ENCODE assay signal across 15 cellular contexts in the genomic region with DNA sequence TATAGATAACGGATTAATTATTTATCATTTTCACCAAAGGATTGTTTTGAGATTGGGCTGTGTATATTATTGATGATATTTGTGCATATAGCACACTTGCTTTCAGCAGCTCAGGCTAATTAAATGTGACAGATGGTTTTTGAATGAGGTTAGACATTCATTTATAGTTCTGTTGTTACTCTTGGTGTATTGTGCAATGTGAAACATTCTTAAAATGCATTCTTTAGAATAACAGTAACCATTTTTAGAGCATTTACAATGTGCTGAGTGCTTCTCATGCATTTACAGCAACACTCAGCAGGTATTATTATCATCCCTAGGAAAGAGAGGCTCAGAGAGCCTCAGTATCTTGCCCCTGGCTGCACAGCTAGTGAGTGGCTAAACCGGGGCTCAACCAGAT. TPM values are rescaled to one million over a fixed set of nuclear protein-coding genes. Genes with fewer than 3 reads are reported as not detected.
A peak's percentile ranks its signal among the peaks of the same experiment; 100 is the strongest.
DNase-seq lines count a peak whose midpoint lies in the region; ATAC-seq and TF ChIP-seq lines count a peak whose summit lies in the region.
"Had no signal": no experiment of that assay in that cellular context is flagged by ENCODE, and none has a peak within 500 bp of the region (broad histone marks: within the 10 kb centered on the region; RNA-seq: fewer than 3 reads in every experiment).

No MANE protein-coding gene starts in this region.

- DNase-seq in activated CD4-positive, alpha-beta T cell treated with anti-CD3 and anti-CD28 coated beads, Interleukin-2, amount 10 ng/mL, durations not matched to agents 7 days and 5 days: no peak
- no peak for DNase-seq in activated CD4-positive, alpha-beta T cell treated with anti-CD3 and anti-CD28 coated beads, Interleukin-2, amount 50 U/mL, for 4 hours
- no peak for DNase-seq in RWPE2 (ENCODE audit: low spot score)
- DNase-seq in dedifferentiated amniotic fluid mesenchymal stem cell (ENCODE audit: extremely low spot score): peak; percentile 64
- peak; percentile 75 for DNase-seq in renal cortical epithelial cell (ENCODE audit: low read depth)
- no peak for DNase-seq in cortex of kidney (lab: John Stamatoyannopoulos, UW)
- no peak for DNase-seq in SIG-M5 treated with dmso at 0.1 percent for 504 hours (lab: John Stamatoyannopoulos, UW; ENCODE audit: unreplicated experiment)
- DNase-seq in DMS53 treated with DMSO at 0.1 percent for 48 hours (lab: John Stamatoyannopoulos, UW; ENCODE audit: unreplicated experiment): no peak
- DNase-seq: Kasumi-1; NCI-H1105; RPMI8226; stimulated activated naive CD8-positive, alpha-beta T cell treated with anti-CD3 and anti-CD28 coated beads, Interleukin-15, Interleukin-2, amounts not matched to agents 100 U/mL and 50 U/mL, for 24 hours had no signal

- no peaks in the 10 kb centered on the region for H3K27me3 Mint-ChIP-seq in activated CD4-positive, alpha-beta T cell treated with anti-CD3 and anti-CD28 coated beads, Interleukin-2, amount 10 ng/mL, durations not matched to agents 7 days and 5 days

- H3K36me3 ChIP-seq in RWPE2 (ENCODE audit: low read depth): peaks cover 74% of the 10 kb centered on the region

- peak overlapping the region; percentile 38 for H3K27ac Mint-ChIP-seq in activated CD4-positive, alpha-beta T cell treated with anti-CD3 and anti-CD28 coated beads, Interleukin-2, amount 10 ng/mL, durations not matched to agents 7 days and 5 days
- H3K27ac Mint-ChIP-seq: T-helper 1 cell treated with Interleukin-12 subunit alpha and Interleukin-12 subunit beta and Interleukin-4 antibody, amounts not matched to agents 30 μg/mL and 1 μg/mL, for 36 hours had no signal

- peaks cover 11% of the 10 kb centered on the region for H3K4me1 ChIP-seq in RWPE2 (ENCODE audit: insufficient read depth, poor library complexity, severe bottlenecking)

- H3K27me3 ChIP-seq in RWPE2 (ENCODE audit: insufficient read depth, poor library complexity, severe bottlenecking): no peaks in the 10 kb centered on the region
- H3K27me3 ChIP-seq: upper lobe of left lung had no signal

- H3K4me3 ChIP-seq in RWPE2 (ENCODE audit: severe bottlenecking): no peak overlapping the region
- H3K4me3 ChIP-seq: GM12878, upper lobe of left lung had no signal

- CTCF ChIA-PET in activated CD4-positive, alpha-beta T cell treated with anti-CD3 and anti-CD28 coated beads, Interleukin-2, amount 10 ng/mL, durations not matched to agents 7 days and 5 days (lab: Charles Lee): interaction anchor here (0.7 to 2.5 kb wide), 4 partner anchors 13 to 93 kb away, joined by 3 to 8 read pairs (median 3); no protein-coding TSS in a partner anchor

- peak overlapping the region; percentile 54 for H3K27ac ChIP-seq in RWPE2 (ENCODE audit: poor library complexity, severe bottlenecking)

- POLR2A ChIA-PET in activated CD4-positive, alpha-beta T cell treated with anti-CD3 and anti-CD28 coated beads, Interleukin-2, amount 10 ng/mL, durations not matched to agents 7 days and 5 days (lab: Charles Lee): no interaction called here

- no peaks in the 10 kb centered on the region for H3K9me3 ChIP-seq in RWPE2 (ENCODE audit: severe bottlenecking)
- H3K9me3 ChIP-seq: upper lobe of left lung had no signal

- H3K9me3 Mint-ChIP-seq in activated CD4-positive, alpha-beta T cell treated with anti-CD3 and anti-CD28 coated beads, Interleukin-2, amount 10 ng/mL, durations not matched to agents 7 days and 5 days: no peaks in the 10 kb centered on the region
- H3K9me3 Mint-ChIP-seq: T-helper 1 cell treated with Interleukin-12 subunit alpha and Interleukin-12 subunit beta and Interleukin-4 antibody, amounts not matched to agents 30 μg/mL and 1 μg/mL, for 36 hours had no signal

- peaks cover 55% of the 10 kb centered on the region for H3K36me3 Mint-ChIP-seq in activated CD4-positive, alpha-beta T cell treated with anti-CD3 and anti-CD28 coated beads, Interleukin-2, amount 10 ng/mL, durations not matched to agents 7 days and 5 days (ENCODE audit: low read depth)

- no peak overlapping the region for H3K4me3 Mint-ChIP-seq in activated CD4-positive, alpha-beta T cell treated with anti-CD3 and anti-CD28 coated beads, Interleukin-2, amount 10 ng/mL, durations not matched to agents 7 days and 5 days
- H3K4me3 Mint-ChIP-seq: T-helper 1 cell treated with Interleukin-12 subunit alpha and Interleukin-12 subunit beta and Interleukin-4 antibody, amounts not matched to agents 30 μg/mL and 1 μg/mL, for 36 hours had no signal

- TF ChIP-seq CTCF in RWPE2 (IDR thresholded peaks at IDR 0.05; ENCODE audit: poor library complexity, severe bottlenecking): no peak

- H3K4me1 Mint-ChIP-seq in activated CD4-positive, alpha-beta T cell treated with anti-CD3 and anti-CD28 coated beads, Interleukin-2, amount 10 ng/mL, durations not matched to agents 7 days and 5 days: peaks cover 56% of the 10 kb centered on the region

- no peak for ATAC-seq in RWPE2 (ENCODE audit: low read depth)
- ATAC-seq: GM12878; stimulated activated naive CD8-positive, alpha-beta T cell treated with anti-CD3 and anti-CD28 coated beads, Interleukin-15, Interleukin-2, amounts not matched to agents 100 U/mL and 50 U/mL, for 24 hours had no signal

RNA-seq across cellular contexts. Expression of a gene that starts 23.8 kb away (rescaled TPM):
- 10 to 100 TPM; 37.2 to 38.3 TPM for total RNA-seq in activated CD4-positive, alpha-beta T cell treated with anti-CD3 and anti-CD28 coated beads, Interleukin-2, amount 10 ng/mL, durations not matched to agents 7 days and 5 days
- total RNA-seq in renal cortical epithelial cell: 86.7 and 393 TPM in 2 replicates

RNA-seq across cellular contexts. Expression of a gene that starts 38.7 kb away (rescaled TPM):
- total RNA-seq in activated CD4-positive, alpha-beta T cell treated with anti-CD3 and anti-CD28 coated beads, Interleukin-2, amount 10 ng/mL, durations not matched to agents 7 days and 5 days: 100 to 1,000 TPM; 116 to 124 TPM
- total RNA-seq in renal cortical epithelial cell: 5.2 and 11.3 TPM in 2 replicates

Comparison
In these comparisons a context has a peak if more than half of its experiments do, and no peak if none do; other contexts are left out.
1. DNase-seq: peak in dedifferentiated amniotic fluid mesenchymal stem cell (single experiment) and renal cortical epithelial cell (single experiment); none in activated CD4-positive, alpha-beta T cell treated with anti-CD3 and anti-CD28 coated beads, Interleukin-2, amount 10 ng/mL, durations not matched to agents 7 days and 5 days (single experiment), activated CD4-positive, alpha-beta T cell treated with anti-CD3 and anti-CD28 coated beads, Interleukin-2, amount 50 U/mL, for 4 hours (0 of 2), RWPE2 (single experiment), cortex of kidney (single experiment), SIG-M5 treated with dmso at 0.1 percent for 504 hours (single experiment) and DMS53 treated with DMSO at 0.1 percent for 48 hours (single experiment).